8 cellular contexts compared by ENCODE assay signal in genomic region chr19:57664269-57665127, GRCh38. TPM values are rescaled to one million over a fixed set of nuclear protein-coding genes. Genes with fewer than 3 reads are reported as not detected.
DNase-seq lines count a peak whose midpoint lies in the region; ATAC-seq and TF ChIP-seq lines count a peak whose summit lies in the region.

No MANE protein-coding gene starts in this region.

- H3K27me3 ChIP-seq in ACC112 (ENCODE audit: insufficient read depth, low read length): peaks cover 31% of the 10 kb centered on the region
- peaks cover 21% of the 10 kb centered on the region for H3K27me3 ChIP-seq in GM23248 (replicated peaks; ENCODE audit: insufficient read depth)
- H3K27me3 ChIP-seq in duodenal mucosa (ENCODE audit: control insufficient read depth in 1 of 2, insufficient read depth in 2 of 2, low read length in 2 of 2): peaks cover 5 to 6% of the 10 kb centered on the region in 2 donors

- H3K27ac ChIP-seq in ACC112 (ENCODE audit: low read depth, low read length) (no peak overlapping the region), GM23248 (no peak overlapping the region), RWPE1 (peak overlapping the region; percentile 59), duodenal mucosa (ENCODE audit: low read depth, low read length) (no peak overlapping the region)

- no peaks in the 10 kb centered on the region for H4K20me1 ChIP-seq in GM23248 (ENCODE audit: insufficient read depth)

- H3K36me3 ChIP-seq in ACC112 (ENCODE audit: insufficient read depth, low read length): no peaks in the 10 kb centered on the region
- no peaks in the 10 kb centered on the region for H3K36me3 ChIP-seq in GM23248 (ENCODE audit: low read depth)
- no peaks in the 10 kb centered on the region for H3K36me3 ChIP-seq in duodenal mucosa (ENCODE audit: control insufficient read depth in 1 of 2, insufficient read depth in 2 of 2, low read length in 2 of 2)

- H2AFZ ChIP-seq in ACC112 (ENCODE audit: low read length, unreplicated experiment) (peak overlapping the region; percentile 93), GM23248 (peak overlapping the region; percentile 88)

- H3K4me1 ChIP-seq in ACC112 (ENCODE audit: control insufficient read depth, insufficient read depth, low read length, unreplicated experiment) (no peaks in the 10 kb centered on the region), GM23248 (ENCODE audit: insufficient read depth) (0 out of 2 replicates have a peak, but pooled peaks cover 8% of the 10 kb centered on the region), duodenal mucosa (ENCODE audit: control insufficient read depth in 1 of 2, insufficient read depth in 2 of 2, low read length in 2 of 2) (peaks cover 3 to 4% of the 10 kb centered on the region in 2 donors)

- H3K4me3 Mint-ChIP-seq in stimulated activated memory B cell treated with anti-CD40 and anti-IgM and Interleukin-4, amounts not matched to agents 10 μg/mL and 1 μg/mL and 100 μg/mL, for 72 hours: peak overlapping the region; percentile 89

- H3K4me1 Mint-ChIP-seq in stimulated activated memory B cell treated with anti-CD40 and anti-IgM and Interleukin-4, amounts not matched to agents 10 μg/mL and 1 μg/mL and 100 μg/mL, for 72 hours: peaks cover 12% of the 10 kb centered on the region

- H3K79me2 ChIP-seq in ACC112 (ENCODE audit: control insufficient read depth, insufficient read depth, low read length, unreplicated experiment) (no peaks in the 10 kb centered on the region), GM23248 (ENCODE audit: insufficient read depth) (no peaks in the 10 kb centered on the region)

- ATAC-seq in stimulated activated memory B cell treated with anti-CD40 and anti-IgM and Interleukin-4, amounts not matched to agents 10 μg/mL and 1 μg/mL and 100 μg/mL, for 72 hours: peak; percentile 61
- no peak for ATAC-seq in GM21786 (IDR thresholded peaks at IDR 0.05; ENCODE audit: unreplicated experiment)

- in situ Hi-C loops in GM23248 (cut with MboI): no loop called here

- 3 to 4% methylated on average over 35 to 57 of the region's 64 CpGs for WGBS in GM23248 (ENCODE audit: low coverage in 1 of 2, low lambda C conversion rate in 2 of 2, missing lambda C conversion rate in 2 of 2), 2 experiments

- DNase-seq in GM23248: peak; percentile 75
- peak; percentile 30 for DNase-seq in RWPE1 (ENCODE audit: low spot score)
- DNase-seq in left kidney (ENCODE audit: low read depth, low spot score): peak; percentile 89
- DNase-seq in SHP77 treated with DMSO at 0.1 percent for 48 hours (lab: John Stamatoyannopoulos, UW): no peak

- CTCF ChIA-PET in RWPE1 (lab: Yijun Ruan, JAX): interaction anchor here (0.6 kb wide), 1 partner anchor 22 kb away, joined by 4 read pairs; no protein-coding TSS in a partner anchor

- H3K9me3 ChIP-seq in GM23248 (ENCODE audit: low read depth): no peaks in the 10 kb centered on the region
- H3K9me3 ChIP-seq in duodenal mucosa (ENCODE audit: control insufficient read depth in 1 of 2, low read length in 2 of 2): no peaks in the 10 kb centered on the region

- H3K4me3 ChIP-seq in ACC112 (ENCODE audit: low read depth, low read length) (peak overlapping the region; percentile 80), GM23248 (peak overlapping the region; percentile 78), duodenal mucosa (ENCODE audit: low read depth in 1 of 2, low read length in 2 of 2) (peak overlapping the region; percentile 60 to 70)

- H3K9me3 Mint-ChIP-seq in stimulated activated memory B cell treated with anti-CD40 and anti-IgM and Interleukin-4, amounts not matched to agents 10 μg/mL and 1 μg/mL and 100 μg/mL, for 72 hours: no peaks in the 10 kb centered on the region

- H3K9me2 ChIP-seq in GM23248 (ENCODE audit: insufficient read depth): no peaks in the 10 kb centered on the region

- POLR2A ChIA-PET in RWPE1 (lab: Yijun Ruan, JAX; ENCODE audit: low non-redundant PET): no interaction called here

- peak overlapping the region; percentile 73 for H3K27ac Mint-ChIP-seq in stimulated activated memory B cell treated with anti-CD40 and anti-IgM and Interleukin-4, amounts not matched to agents 10 μg/mL and 1 μg/mL and 100 μg/mL, for 72 hours

- H3K4me2 ChIP-seq in GM23248 (ENCODE audit: unreplicated experiment): peak overlapping the region; percentile 96

- H3K9ac ChIP-seq in GM23248 (peak overlapping the region; percentile 56), duodenal mucosa (ENCODE audit: low read depth in 1 of 2, low read length in 2 of 2) (peak overlapping the region; percentile 38 to 43)

- no peaks in the 10 kb centered on the region for H3K36me3 Mint-ChIP-seq in stimulated activated memory B cell treated with anti-CD40 and anti-IgM and Interleukin-4, amounts not matched to agents 10 μg/mL and 1 μg/mL and 100 μg/mL, for 72 hours

- no peak for TF ChIP-seq CTCF in RWPE1 (conservative IDR thresholded peaks at IDR 0.05; ENCODE audit: low read depth)

- H3K27me3 Mint-ChIP-seq in stimulated activated memory B cell treated with anti-CD40 and anti-IgM and Interleukin-4, amounts not matched to agents 10 μg/mL and 1 μg/mL and 100 μg/mL, for 72 hours: peaks cover 49% of the 10 kb centered on the region

- H3F3A ChIP-seq in GM23248 (ENCODE audit: insufficient read depth): peaks cover 13% of the 10 kb centered on the region

RNA-seq across cellular contexts. Expression of gene ZSCAN4, which starts 4.2 kb away (rescaled TPM):
- not detected in 2 replicates for total RNA-seq in GM23248 (2014; rRNA removed; shearing (Covaris generic))
- not detected in 2 replicates for polyA plus RNA-seq in GM23248 (2016; fragmentation: Nextera tagmentation; extraction: Ambion mirVana)

RNA-seq across cellular contexts. Expression of gene ZNF551, which starts 17.3 kb away (rescaled TPM):
- 6.3 and 7.1 TPM in 2 replicates for total RNA-seq in GM23248 (2014; rRNA removed; shearing (Covaris generic))
- 1.9 and 2.6 TPM in 2 replicates for polyA plus RNA-seq in GM23248 (2016; fragmentation: Nextera tagmentation; extraction: Ambion mirVana)

RNA-seq across cellular contexts. Expression of gene ZNF211, which starts 31.5 kb away (rescaled TPM):
- 8.3 and 11.1 TPM in 2 replicates for total RNA-seq in GM23248 (2014; rRNA removed; shearing (Covaris generic))
- polyA plus RNA-seq in GM23248 (2016; fragmentation: Nextera tagmentation; extraction: Ambion mirVana): 5.5 and 5.7 TPM in 2 replicates

RNA-seq across cellular contexts. Expression of gene ZNF154, which starts 44.5 kb away (rescaled TPM):
- 2.0 and 2.2 TPM in 2 replicates for total RNA-seq in GM23248 (2014; rRNA removed; shearing (Covaris generic))
- 2.0 and 2.6 TPM in 2 replicates for polyA plus RNA-seq in GM23248 (2016; fragmentation: Nextera tagmentation; extraction: Ambion mirVana)

RNA-seq across cellular contexts. Expression of gene ZNF134, which starts 50.5 kb away (rescaled TPM):
- total RNA-seq in GM23248 (2014; rRNA removed; shearing (Covaris generic)): 23.6 and 27.6 TPM in 2 replicates
- polyA plus RNA-seq in GM23248 (2016; fragmentation: Nextera tagmentation; extraction: Ambion mirVana): 9.5 and 10.0 TPM in 2 replicates
